ENCODE assay signal across 9 cellular contexts in the genomic region with DNA sequence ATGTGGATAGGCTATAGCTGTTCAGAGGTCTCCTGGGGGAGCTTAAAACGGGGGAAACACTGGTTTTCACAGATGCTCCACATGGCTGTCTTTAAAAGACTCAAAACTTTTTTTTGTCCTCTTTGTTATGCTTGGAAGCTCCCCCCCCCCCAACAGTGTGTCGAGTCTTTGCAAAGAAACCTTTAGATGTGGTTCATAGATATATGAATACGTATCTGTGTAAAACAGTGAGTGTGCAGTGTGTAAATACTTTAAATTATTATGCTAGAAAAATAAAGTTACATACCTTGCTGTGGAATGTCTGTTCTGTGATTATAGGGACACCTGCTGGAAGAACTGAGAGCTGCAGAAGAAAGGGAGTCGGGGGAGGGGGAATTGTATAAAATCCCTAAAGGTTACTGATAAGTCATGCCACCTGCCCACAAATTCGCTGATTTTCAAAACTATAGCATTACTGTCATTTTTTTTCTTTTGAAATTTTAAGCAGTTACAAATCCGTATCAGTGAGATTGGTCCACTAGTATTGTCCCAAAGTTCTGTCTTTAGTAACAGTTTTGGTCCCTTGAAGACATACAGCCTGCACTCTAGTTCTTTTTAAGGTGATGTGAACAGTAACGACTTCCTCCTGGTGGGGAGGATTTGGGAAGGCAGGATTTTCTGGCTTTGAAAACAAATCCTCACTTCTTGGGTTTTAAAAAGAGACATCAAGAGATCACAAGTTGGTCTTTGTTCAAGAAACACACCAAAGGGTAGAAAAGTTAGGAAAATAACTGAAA. TPM values are rescaled to one million over a fixed set of nuclear protein-coding genes. Genes with fewer than 3 reads are reported as not detected.
DNase-seq lines count a peak whose midpoint lies in the region; ATAC-seq and TF ChIP-seq lines count a peak whose summit lies in the region.
"Had no signal": no experiment of that assay in that cellular context is flagged by ENCODE, and none has a peak within 500 bp of the region (broad histone marks: within the 10 kb centered on the region; RNA-seq: fewer than 3 reads in every experiment).

No MANE protein-coding gene starts in this region.

- peak; percentile 91 for ATAC-seq in GM21529 (IDR thresholded peaks at IDR 0.05; ENCODE audit: unreplicated experiment)
- peak; percentile 72 for ATAC-seq in T-helper 17 cell

- H3K27me3 Mint-ChIP-seq in T-helper 17 cell: no peaks in the 10 kb centered on the region

- WGBS in HUES64: 30% methylated on average over 5 of the region's 7 CpGs
- WGBS in liver: 7% methylated on average over 7 of the region's 7 CpGs

- no peak overlapping the region for H3K27ac Mint-ChIP-seq in T-helper 17 cell

- peaks cover 11% of the 10 kb centered on the region for H3K4me1 Mint-ChIP-seq in T-helper 17 cell

- peak; percentile 87 for TF ChIP-seq CTCF in liver (IDR thresholded peaks at IDR 0.05; ENCODE audit: low read depth, low read length, missing input control)

- H3K9ac ChIP-seq in HUES64 (ENCODE audit: low read depth, low read length): peak overlapping the region; percentile 46; the same call in 1 of the 2 replicates
- no peak overlapping the region for H3K9ac ChIP-seq in liver (ENCODE audit: low read depth in 1 of 2, low read length in 2 of 2)

- H3K27me3 ChIP-seq in HUES64 (ENCODE audit: insufficient read depth, low read length) (no peaks in the 10 kb centered on the region), liver (ENCODE audit: control insufficient read depth in 4 of 4, insufficient read depth in 4 of 4, low read length in 3 of 4) (no peaks in the 10 kb centered on the region)

- DNase-seq in NCI-H526 (lab: John Stamatoyannopoulos, UW) (peak; percentile 3 to 29), NCI-H526 treated with DMSO at 0.1 percent for 48 hours (lab: John Stamatoyannopoulos, UW) (no peak), T-helper 17 cell (peak in 1 of 3 donors; percentile 44), cerebellum (ENCODE audit: low spot score) (peak; percentile 47)
- DNase-seq in stimulated activated naive CD4-positive, alpha-beta T cell (lab: John Stamatoyannopoulos, UW): peak in 5 of 6 experiments; percentile 4 to 67 (median 17)
- DNase-seq: left cardiac atrium had no signal

- peak; percentile 87 for TF ChIP-seq RAD21 in liver (IDR thresholded peaks at IDR 0.05)

- peaks cover 4% of the 10 kb centered on the region for H3K36me3 Mint-ChIP-seq in T-helper 17 cell (ENCODE audit: low read depth)

- no peak overlapping the region for H3K4me3 ChIP-seq in HUES64 (ENCODE audit: low read length)
- H3K4me3 ChIP-seq in liver (ENCODE audit: low read depth in 1 of 3, low read length in 3 of 3): no peak overlapping the region

- H3K4me3 Mint-ChIP-seq in T-helper 17 cell: no peak overlapping the region

- peaks cover 19% of the 10 kb centered on the region for H3K4me1 ChIP-seq in HUES64 (ENCODE audit: insufficient read depth, low read length)
- peaks cover 0 to 4% (median 2%) of the 10 kb centered on the region in 4 donors for H3K4me1 ChIP-seq in liver (ENCODE audit: control insufficient read depth in 4 of 4, insufficient read depth in 4 of 4, low read length in 3 of 4)

- H3K27ac ChIP-seq in HUES64 (ENCODE audit: low read depth, low read length) (peak overlapping the region; percentile 72), liver (ENCODE audit: low read depth in 1 of 2, low read length in 2 of 2) (no peak overlapping the region)

- H3K36me3 ChIP-seq in HUES64 (ENCODE audit: insufficient read depth, low read length): peaks cover 17% of the 10 kb centered on the region
- peaks cover 0 to 4% (median 0%) of the 10 kb centered on the region in 4 donors for H3K36me3 ChIP-seq in liver (ENCODE audit: control insufficient read depth in 4 of 4, insufficient read depth in 3 of 4, low read depth in 1 of 4, low read length in 3 of 4)

- H3K9me3 ChIP-seq in HUES64 (ENCODE audit: insufficient read depth, low read depth, low read length) (no peaks in the 10 kb centered on the region), T-helper 17 cell (ENCODE audit: control insufficient read depth, low read length, poor library complexity, severe bottlenecking) (no peaks in the 10 kb centered on the region), liver (ENCODE audit: control insufficient read depth in 4 of 4, low read length in 3 of 4) (no peaks in the 10 kb centered on the region)

TF ChIP-seq in liver, 16 proteins besides CTCF, POLR2A, EP300 and RAD21:
- no peak for TF ChIP-seq TAF1 (conservative IDR thresholded peaks at IDR 0.05)
- no peak for TF ChIP-seq MAX (IDR thresholded peaks at IDR 0.05)
- TF ChIP-seq EGR1 (IDR thresholded peaks at IDR 0.05; ENCODE audit: low read depth in 2 of 2): no peak
- TF ChIP-seq SP1 (IDR thresholded peaks at IDR 0.05): no peak

RNA-seq across cellular contexts. Expression of gene RGMB, which starts 22.9 kb away (rescaled TPM):
- 31.0 TPM for polyA plus RNA-seq in HUES64 (2013, experiment 1 of 2)
- 36.9 TPM for polyA plus RNA-seq in HUES64 (2013, experiment 2 of 2)
- total RNA-seq in T-helper 17 cell (10 to 100 TPM; 13.7 to 15.0 TPM), cerebellum (137 TPM), liver (1 to 10 TPM; 2.5 to 5.3 TPM)
- 1 to 10 TPM; 3.0 TPM for polyA plus RNA-seq in liver
